ENCODE assay signal across 17 cellular contexts in the genomic region with DNA sequence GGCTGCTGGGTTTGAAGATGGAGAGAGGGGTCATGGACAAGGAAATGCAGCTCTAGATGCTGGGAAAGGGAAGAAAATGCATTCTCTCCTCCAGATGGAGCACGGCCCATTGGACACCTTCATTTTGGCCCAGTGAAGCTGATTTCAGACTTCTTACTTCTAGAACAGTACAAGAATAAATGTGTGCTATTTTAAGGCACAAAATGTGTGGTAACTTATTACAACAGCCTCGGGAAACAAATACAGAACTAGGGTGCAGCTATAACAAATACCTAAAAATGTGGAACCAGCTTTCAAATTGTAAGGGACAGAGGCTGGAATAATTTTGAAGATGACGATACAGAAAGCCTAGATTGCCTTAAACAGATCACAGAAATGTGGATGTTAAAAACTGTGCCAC.
"Had no signal": no experiment of that assay in that cellular context is flagged by ENCODE, and none has a peak within 500 bp of the region (broad histone marks: within the 10 kb centered on the region; RNA-seq: fewer than 3 reads in every experiment).

No MANE protein-coding gene starts in this region.

- H3K4me1 ChIP-seq: breast epithelium had no signal

- H3K4me3 Mint-ChIP-seq: nephron progenitor cell, T-cell had no signal

- H3K27me3 ChIP-seq: breast epithelium, dorsolateral prefrontal cortex, foreskin keratinocyte, left lung, tibial nerve had no signal

- H3K27me3 Mint-ChIP-seq: T-cell had no signal

- H3K36me3 ChIP-seq: breast epithelium, left lung, tibial nerve had no signal

- H3K9me3 ChIP-seq: breast epithelium, left lung, tibial nerve had no signal

- H3K27ac ChIP-seq: breast epithelium, foreskin keratinocyte, left lung had no signal

- H3K27ac Mint-ChIP-seq: nephron progenitor cell had no signal

- DNase-seq: activated CD4-positive, alpha-beta T cell treated with anti-CD3 and anti-CD28 coated beads, Interleukin-2, amount 50 U/mL, for 1 hour; activated CD8-positive, alpha-beta memory T cell treated with anti-CD3 and anti-CD28 coated beads, Interleukin-2, amount 50 U/mL, for 4 hours; activated effector memory CD4-positive, alpha-beta T cell treated with Interleukin-2 at 50 U/mL for 16 hours; activated naive CD4-positive, alpha-beta T cell treated with anti-CD3 and anti-CD28 coated beads, Interleukin-2, amount 50 U/mL, for 16 hours; activated T-cell treated with anti-CD3 and anti-CD28 coated beads, Interleukin-2, amount 50 U/mL, for 48 hours; dorsolateral prefrontal cortex; foreskin keratinocyte; left lung; nephron progenitor cell; retina; stimulated activated CD8-positive, alpha-beta memory T cell treated with anti-CD3 and anti-CD28 coated beads, Interleukin-4, amount 100 ng/mL, for 48 hours; stimulated activated naive CD4-positive, alpha-beta T cell; substantia nigra; T-cell; T1000 had no signal

- H3K4me1 Mint-ChIP-seq: nephron progenitor cell had no signal

- H3K4me3 ChIP-seq: breast epithelium, left lung, tibial nerve had no signal
